In the genomic region with DNA sequence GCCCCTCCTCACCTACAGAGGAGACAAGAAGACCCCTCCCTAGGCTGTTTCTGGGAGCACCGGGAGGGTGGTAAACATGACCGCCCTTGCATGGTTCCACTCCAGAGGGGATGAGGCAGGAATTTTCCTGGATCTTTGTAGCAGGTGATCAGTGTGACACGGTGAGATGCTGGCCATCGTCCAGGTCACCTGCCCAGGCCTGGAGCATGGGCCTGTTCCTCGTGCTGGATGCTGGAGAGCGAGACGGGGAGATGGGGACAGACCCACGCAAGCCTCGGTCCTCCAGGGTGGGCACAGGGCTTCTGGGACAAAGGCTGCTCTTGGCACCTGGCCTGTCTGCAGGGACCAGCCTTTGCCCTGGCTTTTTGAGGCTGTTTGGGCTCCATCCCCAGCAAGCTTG, we compare ENCODE assay signal across 17 cellular contexts. TPM values are rescaled to one million over a fixed set of nuclear protein-coding genes. Genes with fewer than 3 reads are reported as not detected.
A peak's percentile ranks its signal among the peaks of the same experiment; 100 is the strongest.
DNase-seq lines count a peak whose midpoint lies in the region; TF ChIP-seq lines count a peak whose summit lies in the region.
"Had no signal": no experiment of that assay in that cellular context is flagged by ENCODE, and none has a peak within 500 bp of the region (broad histone marks: within the 10 kb centered on the region; RNA-seq: fewer than 3 reads in every experiment).

No MANE protein-coding gene starts in this region.

- H3K4me1 ChIP-seq in NT2/D1 (ENCODE audit: insufficient read depth, insufficient read length): peaks cover 71% of the 10 kb centered on the region
- H3K4me1 ChIP-seq in neural progenitor cell: peaks cover 53% of the 10 kb centered on the region

- H3K9me3 Mint-ChIP-seq in neural progenitor cell: no peaks in the 10 kb centered on the region
- H3K9me3 Mint-ChIP-seq in activated T-helper 2 cell treated with anti-CD3 and anti-CD28 coated beads, Interferon-gamma antibody, Interleukin-2, Interleukin-4, amounts not matched to agents 10 μg/mL and 5 μg/mL and 100 μg/mL, durations not matched to agents 14 hours and 24 hours and 36 hours: no peaks in the 10 kb centered on the region
- H3K9me3 Mint-ChIP-seq: CD4-positive, CD25-positive, alpha-beta regulatory T cell; IgD-negative memory B cell had no signal

- no peak overlapping the region for H3K27ac ChIP-seq in neural progenitor cell
- H3K27ac ChIP-seq: BLaER1 treated with 17β-estradiol and CSF1 and Interleukin-3, amounts not matched to agents 10 nM and 100 nM; GM23248 had no signal

- H3K36me3 ChIP-seq in NT2/D1 (ENCODE audit: insufficient read depth, insufficient read length, low read length) (no peaks in the 10 kb centered on the region), neural progenitor cell (no peaks in the 10 kb centered on the region)
- H3K36me3 ChIP-seq: BLaER1 treated with 17β-estradiol and CSF1 and Interleukin-3, amounts not matched to agents 10 nM and 100 nM had no signal

- H3F3A ChIP-seq in neural progenitor cell (ENCODE audit: low read depth): peaks cover 23% of the 10 kb centered on the region

- no peak overlapping the region for H3K4me3 ChIP-seq in NT2/D1 (ENCODE audit: insufficient read length, low read depth)
- no peak overlapping the region for H3K4me3 ChIP-seq in neural progenitor cell
- H3K4me3 ChIP-seq: BLaER1 treated with 17β-estradiol and CSF1 and Interleukin-3, amounts not matched to agents 10 nM and 100 nM; GM23248 had no signal

- no peaks in the 10 kb centered on the region for H3K79me2 ChIP-seq in neural progenitor cell (ENCODE audit: low read depth)

- no peak overlapping the region for H2AFZ ChIP-seq in neural progenitor cell (replicated peaks)
- H2AFZ ChIP-seq: GM23248 had no signal

- peaks cover 9% of the 10 kb centered on the region for H3K27me3 Mint-ChIP-seq in neural progenitor cell (ENCODE audit: insufficient read depth, low read depth)
- H3K27me3 Mint-ChIP-seq in activated T-helper 2 cell treated with anti-CD3 and anti-CD28 coated beads, Interferon-gamma antibody, Interleukin-2, Interleukin-4, amounts not matched to agents 10 μg/mL and 5 μg/mL and 100 μg/mL, durations not matched to agents 14 hours and 24 hours and 36 hours (ENCODE audit: low read depth): no peaks in the 10 kb centered on the region
- H3K27me3 Mint-ChIP-seq: CD4-positive, CD25-positive, alpha-beta regulatory T cell had no signal

- in situ Hi-C loops in G401 (cut with HindIII; ENCODE audit: low sequenced_read_pairs): no loop called here

- TF ChIP-seq CTCF in neural progenitor cell (IDR thresholded peaks at IDR 0.05): no peak

- H4K20me1 ChIP-seq in neural progenitor cell (ENCODE audit: low read depth): no peaks in the 10 kb centered on the region

- H3K36me3 Mint-ChIP-seq in neural progenitor cell: no peaks in the 10 kb centered on the region
- H3K36me3 Mint-ChIP-seq in activated T-helper 2 cell treated with anti-CD3 and anti-CD28 coated beads, Interferon-gamma antibody, Interleukin-2, Interleukin-4, amounts not matched to agents 10 μg/mL and 5 μg/mL and 100 μg/mL, durations not matched to agents 14 hours and 24 hours and 36 hours (ENCODE audit: low read depth): no peaks in the 10 kb centered on the region
- H3K36me3 Mint-ChIP-seq: CD4-positive, CD25-positive, alpha-beta regulatory T cell; IgD-negative memory B cell had no signal

- H3K9ac ChIP-seq in NT2/D1 (ENCODE audit: insufficient read length, low read depth) (peak overlapping the region; percentile 39), neural progenitor cell (no peak overlapping the region)
- H3K9ac ChIP-seq: BLaER1 treated with 17β-estradiol and CSF1 and Interleukin-3, amounts not matched to agents 10 nM and 100 nM; GM23248 had no signal

- peak; percentile 43 for DNase-seq in DMS79 treated with DMSO at 0.1 percent for 48 hours (lab: John Stamatoyannopoulos, UW)
- no peak for DNase-seq in DMS79 (lab: John Stamatoyannopoulos, UW)
- peak; percentile 13 for DNase-seq in G401 (ENCODE audit: low spot score)
- no peak for DNase-seq in NT2/D1 (ENCODE audit: low read depth, low spot score)
- DNase-seq in neural progenitor cell (ENCODE audit: low spot score): no peak
- DNase-seq in NCI-H1048 (lab: John Stamatoyannopoulos, UW): no peak
- no peak for DNase-seq in activated T-helper 2 cell treated with anti-CD3 and anti-CD28 coated beads, Interferon-gamma antibody, Interleukin-2, Interleukin-4, amounts not matched to agents 10 μg/mL and 5 μg/mL and 100 μg/mL, durations not matched to agents 14 hours and 24 hours and 36 hours (ENCODE audit: low spot score)
- no peak for DNase-seq in 8988T
- DNase-seq: ACHN; CD4-positive, CD25-positive, alpha-beta regulatory T cell; DND-41; GM23248; H7 had no signal

- H3K4me2 ChIP-seq in neural progenitor cell: no peak overlapping the region
- H3K4me2 ChIP-seq: BLaER1 treated with 17β-estradiol and CSF1 and Interleukin-3, amounts not matched to agents 10 nM and 100 nM had no signal

- H3K27me3 ChIP-seq in NT2/D1 (ENCODE audit: insufficient read depth, insufficient read length) (peaks cover 3% of the 10 kb centered on the region), neural progenitor cell (no peaks in the 10 kb centered on the region)
- H3K27me3 ChIP-seq: BLaER1 treated with 17β-estradiol and CSF1 and Interleukin-3, amounts not matched to agents 10 nM and 100 nM had no signal

- H3K27ac Mint-ChIP-seq in neural progenitor cell: peak overlapping the region; percentile 89
- H3K27ac Mint-ChIP-seq in activated T-helper 2 cell treated with anti-CD3 and anti-CD28 coated beads, Interferon-gamma antibody, Interleukin-2, Interleukin-4, amounts not matched to agents 10 μg/mL and 5 μg/mL and 100 μg/mL, durations not matched to agents 14 hours and 24 hours and 36 hours: no peak overlapping the region
- H3K27ac Mint-ChIP-seq: CD4-positive, CD25-positive, alpha-beta regulatory T cell; IgD-negative memory B cell had no signal

- H3K4me3 Mint-ChIP-seq in neural progenitor cell: no peak overlapping the region
- H3K4me3 Mint-ChIP-seq in activated T-helper 2 cell treated with anti-CD3 and anti-CD28 coated beads, Interferon-gamma antibody, Interleukin-2, Interleukin-4, amounts not matched to agents 10 μg/mL and 5 μg/mL and 100 μg/mL, durations not matched to agents 14 hours and 24 hours and 36 hours (ENCODE audit: low read depth): no peak overlapping the region
- H3K4me3 Mint-ChIP-seq: CD4-positive, CD25-positive, alpha-beta regulatory T cell; IgD-negative memory B cell had no signal

- peaks cover 50% of the 10 kb centered on the region for H3K4me1 Mint-ChIP-seq in neural progenitor cell
- H3K4me1 Mint-ChIP-seq in activated T-helper 2 cell treated with anti-CD3 and anti-CD28 coated beads, Interferon-gamma antibody, Interleukin-2, Interleukin-4, amounts not matched to agents 10 μg/mL and 5 μg/mL and 100 μg/mL, durations not matched to agents 14 hours and 24 hours and 36 hours (ENCODE audit: low read depth): no peaks in the 10 kb centered on the region
- H3K4me1 Mint-ChIP-seq: CD4-positive, CD25-positive, alpha-beta regulatory T cell had no signal

- H3K9me3 ChIP-seq in NT2/D1 (ENCODE audit: insufficient read depth, low read length) (no peaks in the 10 kb centered on the region), neural progenitor cell (ENCODE audit: low read depth) (no peaks in the 10 kb centered on the region)
- H3K9me3 ChIP-seq: BLaER1 treated with 17β-estradiol and CSF1 and Interleukin-3, amounts not matched to agents 10 nM and 100 nM had no signal

- intact Hi-C loops in activated T-helper 2 cell treated with anti-CD3 and anti-CD28 coated beads, Interferon-gamma antibody, Interleukin-2, Interleukin-4, amounts not matched to agents 10 μg/mL and 5 μg/mL and 100 μg/mL, durations not matched to agents 14 hours and 24 hours and 36 hours (cut with micrococcal nuclease): no loop called here

RNA-seq across cellular contexts. Expression of gene DMRTB1, which starts 46.2 kb away (rescaled TPM):
- not detected in 2 replicates for total RNA-seq in G401 (2014; rRNA removed; shearing (Covaris generic))
- total RNA-seq in neural progenitor cell (ENCODE audit: low replicate concordance): not detected in 2 replicates
- total RNA-seq in activated T-helper 2 cell treated with anti-CD3 and anti-CD28 coated beads, Interferon-gamma antibody, Interleukin-2, Interleukin-4, amounts not matched to agents 10 μg/mL and 5 μg/mL and 100 μg/mL, durations not matched to agents 14 hours and 24 hours and 36 hours: not detected in 2 replicates
- total RNA-seq: A172; CD4-positive, CD25-positive, alpha-beta regulatory T cell; GM23248; HT-29 had no signal

Comparison
In these comparisons a context has a peak if more than half of its experiments do, and no peak if none do; other contexts are left out.
1. DNase-seq: peak in DMS79 treated with DMSO at 0.1 percent for 48 hours (single experiment) and G401 (single experiment); none in DMS79 (single experiment), NT2/D1 (single experiment), neural progenitor cell (single experiment), NCI-H1048 (single experiment), activated T-helper 2 cell treated with anti-CD3 and anti-CD28 coated beads, Interferon-gamma antibody, Interleukin-2, Interleukin-4, amounts not matched to agents 10 μg/mL and 5 μg/mL and 100 μg/mL, durations not matched to agents 14 hours and 24 hours and 36 hours (single experiment) and 8988T (single experiment).